In the genomic region with DNA sequence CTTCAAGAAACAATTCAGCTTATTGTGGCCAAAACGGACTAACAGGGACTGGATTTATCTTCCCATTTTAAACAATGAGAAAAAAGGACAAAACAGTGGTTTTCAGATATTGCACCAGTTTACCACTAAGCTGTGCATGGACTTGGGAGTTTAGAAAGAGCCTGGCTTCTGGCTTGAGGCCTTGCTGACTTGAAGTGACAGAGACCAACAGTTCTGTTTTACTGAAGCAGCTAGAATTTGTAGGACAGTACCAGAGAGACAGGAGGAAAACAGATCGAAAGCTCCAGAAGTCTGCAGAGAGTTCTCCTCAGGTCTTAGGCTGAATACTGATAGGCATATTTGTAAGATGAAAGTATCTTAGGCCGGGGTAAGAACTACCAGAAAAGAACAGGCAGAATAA, we compare ENCODE assay signal across 32 cellular contexts. TPM values are rescaled to one million over a fixed set of nuclear protein-coding genes. Genes with fewer than 3 reads are reported as not detected.
"Had no signal": no experiment of that assay in that cellular context is flagged by ENCODE, and none has a peak within 500 bp of the region (broad histone marks: within the 10 kb centered on the region; RNA-seq: fewer than 3 reads in every experiment).

No MANE protein-coding gene starts in this region.

- H3K27me3 ChIP-seq: hepatocyte, ovary, transverse colon, uterus had no signal

- H3K4me1 ChIP-seq: foreskin keratinocyte, gastroesophageal sphincter, heart left ventricle, psoas muscle, transverse colon, upper lobe of right lung, uterus had no signal

- DNase-seq: dorsolateral prefrontal cortex; effector CD4-positive, alpha-beta T cell; foreskin keratinocyte; heart left ventricle; kidney; natural killer cell; occipital lobe; ovary; posterior cingulate gyrus; psoas muscle; right cardiac atrium; spleen; stimulated activated CD4-positive, alpha-beta T cell treated with anti-CD3 and anti-CD28 coated beads, Interleukin-4, amount 100 ng/mL, for 4 hours; stimulated activated naive CD8-positive, alpha-beta T cell treated with anti-CD3 and anti-CD28 coated beads, Interleukin-15, Interleukin-2, amounts not matched to agents 100 U/mL and 50 U/mL, for 24 hours; transverse colon; upper lobe of right lung; uterus had no signal

- H3K4me2 ChIP-seq: hepatocyte had no signal

- H3K27ac Mint-ChIP-seq: memory B cell; natural killer cell; stimulated activated memory B cell treated with anti-CD40 and anti-IgM and Interleukin-4, amounts not matched to agents 10 μg/mL and 1 μg/mL and 100 μg/mL, for 72 hours had no signal

- H3K79me2 ChIP-seq: hepatocyte had no signal

- ATAC-seq: esophagus mucosa; foreskin keratinocyte; gastroesophageal sphincter; heart left ventricle; left lobe of liver; natural killer cell; psoas muscle; right cardiac atrium; stimulated activated memory B cell treated with anti-CD40 and anti-IgM and Interleukin-4, amounts not matched to agents 10 μg/mL and 1 μg/mL and 100 μg/mL, for 72 hours; stimulated activated naive CD8-positive, alpha-beta T cell treated with anti-CD3 and anti-CD28 coated beads, Interleukin-15, Interleukin-2, amounts not matched to agents 100 U/mL and 50 U/mL, for 24 hours; upper lobe of right lung had no signal

- H3K36me3 ChIP-seq: gastroesophageal sphincter, heart left ventricle, ovary, spleen, thoracic aorta, transverse colon, upper lobe of right lung, uterus had no signal

- H3K27me3 Mint-ChIP-seq: memory B cell; stimulated activated memory B cell treated with anti-CD40 and anti-IgM and Interleukin-4, amounts not matched to agents 10 μg/mL and 1 μg/mL and 100 μg/mL, for 72 hours had no signal

- H3K9me3 Mint-ChIP-seq: memory B cell; natural killer cell; stimulated activated memory B cell treated with anti-CD40 and anti-IgM and Interleukin-4, amounts not matched to agents 10 μg/mL and 1 μg/mL and 100 μg/mL, for 72 hours had no signal

- H3K27ac ChIP-seq: dorsolateral prefrontal cortex, epithelial cell of prostate, foreskin keratinocyte, gastroesophageal sphincter, heart left ventricle, hepatocyte, ovary, psoas muscle, skin epidermis, spleen, thoracic aorta, transverse colon, upper lobe of right lung, uterus had no signal

- H3K4me3 ChIP-seq: dorsolateral prefrontal cortex, gastroesophageal sphincter, heart left ventricle, hepatocyte, lung, ovary, psoas muscle, skin epidermis, spleen, thoracic aorta, transverse colon, upper lobe of right lung, uterus had no signal

- H3K9me3 ChIP-seq: gastroesophageal sphincter, heart left ventricle, ovary, psoas muscle, spleen, thoracic aorta, transverse colon, upper lobe of right lung, uterus had no signal

- H3K4me3 Mint-ChIP-seq: memory B cell; natural killer cell; stimulated activated memory B cell treated with anti-CD40 and anti-IgM and Interleukin-4, amounts not matched to agents 10 μg/mL and 1 μg/mL and 100 μg/mL, for 72 hours had no signal

- H3K36me3 Mint-ChIP-seq: memory B cell; natural killer cell; stimulated activated memory B cell treated with anti-CD40 and anti-IgM and Interleukin-4, amounts not matched to agents 10 μg/mL and 1 μg/mL and 100 μg/mL, for 72 hours had no signal

- H2AFZ ChIP-seq: hepatocyte had no signal

RNA-seq across cellular contexts. Expression of a gene that starts 20.5 kb away (rescaled TPM):
- total RNA-seq: fibroblast of lung, foreskin keratinocyte, heart left ventricle, hepatocyte, kidney, left lobe of liver, liver, mononuclear cell, natural killer cell, occipital lobe, ovary, psoas muscle, renal cortical epithelial cell, right cardiac atrium, thoracic aorta, transverse colon, upper lobe of right lung, uterus had no signal
- polyA plus RNA-seq: fibroblast of lung, foreskin keratinocyte, heart left ventricle, hepatocyte, liver, neural cell, ovary, psoas muscle, right cardiac atrium had no signal

RNA-seq across cellular contexts. Expression of a gene that starts 25.1 kb away (rescaled TPM):
- total RNA-seq: fibroblast of lung, foreskin keratinocyte, hepatocyte, occipital lobe, renal cortical epithelial cell had no signal
- polyA plus RNA-seq: foreskin keratinocyte, hepatocyte, neural cell, right cardiac atrium had no signal
